In genomic region chr6:43012364-43012763, GRCh38 we compare ENCODE assay signal across 10 cellular contexts. TPM values are rescaled to one million over a fixed set of nuclear protein-coding genes. Genes with fewer than 3 reads are reported as not detected.
DNase-seq lines count a peak whose midpoint lies in the region; ATAC-seq, FAIRE-seq and TF ChIP-seq lines count a peak whose summit lies in the region.
"Had no signal": no experiment of that assay in that cellular context is flagged by ENCODE, and none has a peak within 500 bp of the region (broad histone marks: within the 10 kb centered on the region; RNA-seq: fewer than 3 reads in every experiment).

No MANE protein-coding gene starts in this region.

- H2AFZ ChIP-seq in endothelial cell of umbilical vein (ENCODE audit: low read depth, low read length): no peak overlapping the region

- no peak for ATAC-seq in RWPE2 (ENCODE audit: low read depth)
- no peak for ATAC-seq in psoas muscle
- no peak for ATAC-seq in upper lobe of left lung (ENCODE audit: low FRiP score in 2 of 2)
- no peak for ATAC-seq in HG03139 (IDR thresholded peaks at IDR 0.05; ENCODE audit: unreplicated experiment)
- ATAC-seq in HG03280 (IDR thresholded peaks at IDR 0.05; ENCODE audit: unreplicated experiment): no peak

- intact Hi-C loops in endothelial cell of umbilical vein (cut with micrococcal nuclease): loop anchor here (5.0 kb wide), 1 partner anchor 50 kb away; the partner anchor contains the start of gene GNMT
- intact Hi-C loops in psoas muscle (cut with DNase I): loop anchor here in 1 of 2 donors (2.0 kb wide), 1 partner anchor 48 kb away; no protein-coding TSS in a partner anchor

- H3K4me1 Mint-ChIP-seq in T-helper 1 cell treated with Interleukin-12 subunit alpha and Interleukin-12 subunit beta and Interleukin-4 antibody, amounts not matched to agents 30 μg/mL and 1 μg/mL, for 36 hours (ENCODE audit: low read depth): peaks cover 36% of the 10 kb centered on the region

- no peak for TF ChIP-seq EP300 in upper lobe of left lung (IDR thresholded peaks at IDR 0.05)

- H3K4me3 Mint-ChIP-seq in T-helper 1 cell treated with Interleukin-12 subunit alpha and Interleukin-12 subunit beta and Interleukin-4 antibody, amounts not matched to agents 30 μg/mL and 1 μg/mL, for 36 hours: peak overlapping the region; percentile 97

- POLR2A ChIA-PET in endothelial cell of umbilical vein (lab: Charles Lee): interaction anchor here (1.0 kb wide), 1 partner anchor 28 kb away, joined by 3 read pairs; the partner anchor contains the start of gene PPP2R5D

- no TSS peak for BruUV-seq in endothelial cell of umbilical vein (replicated peaks; lab: Mats Ljungman, UMichigan)

- CTCF ChIA-PET in endothelial cell of umbilical vein (lab: Charles Lee): interaction anchor here (8.7 kb wide), 1 partner anchor 132 kb away, joined by 55 read pairs; no protein-coding TSS in a partner anchor

- DNase-seq in T-helper 1 cell (no peak), RWPE2 (ENCODE audit: low spot score) (no peak), endothelial cell of umbilical vein (ENCODE audit: low read depth, low spot score) (no peak), psoas muscle (no peak), upper lobe of left lung (no peak)
- DNase-seq: NCI-H1694 treated with DMSO at 0.1 percent for 48 hours had no signal

- H3K27me3 Mint-ChIP-seq in T-helper 1 cell treated with Interleukin-12 subunit alpha and Interleukin-12 subunit beta and Interleukin-4 antibody, amounts not matched to agents 30 μg/mL and 1 μg/mL, for 36 hours (ENCODE audit: low read depth): no peaks in the 10 kb centered on the region

- no peaks in the 10 kb centered on the region for H3K9me3 Mint-ChIP-seq in T-helper 1 cell treated with Interleukin-12 subunit alpha and Interleukin-12 subunit beta and Interleukin-4 antibody, amounts not matched to agents 30 μg/mL and 1 μg/mL, for 36 hours

- peaks cover 34% of the 10 kb centered on the region for H3K79me2 ChIP-seq in endothelial cell of umbilical vein (ENCODE audit: control insufficient read depth, insufficient read depth, low read length)

- WGBS in psoas muscle, 3 donors: 74 to 86% (median 75%) methylated on average over 6 of the region's 6 CpGs
- WGBS in upper lobe of left lung, 2 donors: 92 to 93% methylated on average over 6 of the region's 6 CpGs

- H3K27ac Mint-ChIP-seq in T-helper 1 cell treated with Interleukin-12 subunit alpha and Interleukin-12 subunit beta and Interleukin-4 antibody, amounts not matched to agents 30 μg/mL and 1 μg/mL, for 36 hours: no peak overlapping the region

- H3K9ac ChIP-seq in endothelial cell of umbilical vein (replicated peaks; ENCODE audit: extremely low read depth, insufficient read depth, low read length): no peak overlapping the region

- H3K4me3 ChIP-seq in RWPE2 (ENCODE audit: severe bottlenecking) (peak overlapping the region; percentile 44), endothelial cell of umbilical vein (replicated peaks in 1 of 3; ENCODE audit: insufficient read depth in 1 of 3, low read depth in 1 of 3, low read length in 3 of 3) (no peak overlapping the region), psoas muscle (peak overlapping the region; percentile 77), upper lobe of left lung (peak overlapping the region in 1 of 4 donors; percentile 97)

- H4K20me1 ChIP-seq in endothelial cell of umbilical vein (replicated peaks; ENCODE audit: control insufficient read depth, extremely low read depth, insufficient read depth, low read length): no peaks in the 10 kb centered on the region

- no peaks in the 10 kb centered on the region for H3K27me3 ChIP-seq in RWPE2 (ENCODE audit: insufficient read depth, poor library complexity, severe bottlenecking)
- no peaks in the 10 kb centered on the region for H3K27me3 ChIP-seq in endothelial cell of umbilical vein (ENCODE audit: control insufficient read depth in 2 of 2, insufficient read depth in 2 of 2, low read length in 2 of 2)
- no peaks in the 10 kb centered on the region for H3K27me3 ChIP-seq in psoas muscle (ENCODE audit: insufficient read depth in 3 of 3, low read length in 2 of 3)
- no peaks in the 10 kb centered on the region for H3K27me3 ChIP-seq in upper lobe of left lung

- dilution Hi-C loops in endothelial cell of umbilical vein (cut with MboI; ENCODE audit: extremely low pct_ligation_motif_present, low sequenced_read_pairs): no loop called here

- no peak for TF ChIP-seq CTCF in RWPE2 (IDR thresholded peaks at IDR 0.05; ENCODE audit: poor library complexity, severe bottlenecking)
- TF ChIP-seq CTCF in endothelial cell of umbilical vein (IDR thresholded peaks at IDR 0.05; ENCODE audit: extremely low read depth in 1 of 2, insufficient read depth in 1 of 2, low read depth in 1 of 2, low read length in 2 of 2): no peak
- no peak for TF ChIP-seq CTCF in psoas muscle (IDR thresholded peaks at IDR 0.05)
- TF ChIP-seq CTCF in upper lobe of left lung (IDR thresholded peaks at IDR 0.05): no peak

- H3K9me3 ChIP-seq in RWPE2 (ENCODE audit: severe bottlenecking) (no peaks in the 10 kb centered on the region), endothelial cell of umbilical vein (replicated peaks; ENCODE audit: control insufficient read depth, insufficient read depth, low read length) (no peaks in the 10 kb centered on the region), psoas muscle (no peaks in the 10 kb centered on the region), upper lobe of left lung (no peaks in the 10 kb centered on the region)

- H3K36me3 Mint-ChIP-seq in T-helper 1 cell treated with Interleukin-12 subunit alpha and Interleukin-12 subunit beta and Interleukin-4 antibody, amounts not matched to agents 30 μg/mL and 1 μg/mL, for 36 hours (ENCODE audit: low read depth): peaks cover 29% of the 10 kb centered on the region

- H3K9me1 ChIP-seq in endothelial cell of umbilical vein (replicated peaks; ENCODE audit: control insufficient read depth, extremely low read depth, insufficient read depth, low read length): no peaks in the 10 kb centered on the region

- H3K4me2 ChIP-seq in endothelial cell of umbilical vein (ENCODE audit: insufficient read depth, low read length): peak overlapping the region; percentile 86

- H3K36me3 ChIP-seq in RWPE2 (ENCODE audit: low read depth) (peaks cover 33% of the 10 kb centered on the region), endothelial cell of umbilical vein (ENCODE audit: control insufficient read depth in 2 of 2, extremely low read depth in 1 of 2, insufficient read depth in 2 of 2, low read length in 2 of 2) (peaks cover 14 to 28% of the 10 kb centered on the region in 2 experiments), psoas muscle (ENCODE audit: insufficient read depth in 1 of 2, low read depth in 1 of 2) (peaks cover 6 to 51% of the 10 kb centered on the region in 2 donors), upper lobe of left lung (peaks cover 1 to 55% (median 50%) of the 10 kb centered on the region in 4 donors)

- H3K4me1 ChIP-seq in RWPE2 (ENCODE audit: insufficient read depth, poor library complexity, severe bottlenecking) (peaks cover 5% of the 10 kb centered on the region), endothelial cell of umbilical vein (ENCODE audit: control insufficient read depth, extremely low read depth, insufficient read depth, low read length) (peaks cover 17% of the 10 kb centered on the region), psoas muscle (peaks cover 38% of the 10 kb centered on the region), upper lobe of left lung (peaks cover 36 to 44% (median 40%) of the 10 kb centered on the region in 4 donors)

- TF ChIP-seq POLR2A in endothelial cell of umbilical vein (IDR thresholded peaks at IDR 0.05; ENCODE audit: low read depth, low read length): no peak
- no peak for TF ChIP-seq POLR2A in upper lobe of left lung (IDR thresholded peaks at IDR 0.05)

- H3K27ac ChIP-seq in RWPE2 (ENCODE audit: poor library complexity, severe bottlenecking) (peak overlapping the region; percentile 48), endothelial cell of umbilical vein (ENCODE audit: insufficient read depth, low read depth, low read length) (no peak overlapping the region), psoas muscle (peak overlapping the region; percentile 87), upper lobe of left lung (peak overlapping the region in 1 of 4 donors; percentile 80)

- no peak for FAIRE-seq in endothelial cell of umbilical vein (lab: Jason Lieb, UNC)
- FAIRE-seq: A204.1 had no signal

RNA-seq across cellular contexts. Expression of gene MEA1, which starts 1.4 kb away (rescaled TPM):
- 55.6 and 62.5 TPM in 2 replicates for total RNA-seq in endothelial cell of umbilical vein
- polyA plus RNA-seq in endothelial cell of umbilical vein: 68.0 and 69.5 TPM in 2 replicates
- polyA plus RNA-seq in endothelial cell of umbilical vein (2011; cell fraction: cytosol; rRNA removed): 90.6 and 112 TPM in 2 replicates
- polyA plus RNA-seq in endothelial cell of umbilical vein (2011; cell fraction: nucleus; rRNA removed): 25.8 and 26.3 TPM in 2 replicates
- polyA plus RNA-seq in endothelial cell of umbilical vein (2012): 63.6 and 79.9 TPM in 2 replicates
- 55.9 and 56.6 TPM in 2 replicates for polyA minus RNA-seq in endothelial cell of umbilical vein
- 28.9 TPM for polyA minus RNA-seq in endothelial cell of umbilical vein (2011; cell fraction: cytosol; rRNA and poly(A)+ RNA removed)
- polyA minus RNA-seq in endothelial cell of umbilical vein (2011; cell fraction: nucleus; rRNA and poly(A)+ RNA removed): 8.8 and 12.4 TPM in 2 replicates
- total RNA-seq in psoas muscle: 10 to 100 TPM; 20.3 to 27.5 (median 26.9) TPM
- polyA plus RNA-seq in psoas muscle: 10 to 100 TPM; 42.5 to 95.2 (median 48.6) TPM
- total RNA-seq in upper lobe of left lung: 10 to 100 TPM; 32.1 to 52.6 (median 43.0) TPM

RNA-seq across cellular contexts. Expression of gene KLHDC3, which starts 1.7 kb away (rescaled TPM):
- total RNA-seq in endothelial cell of umbilical vein (84.6 and 84.8 TPM in 2 replicates), psoas muscle (100 to 1,000 TPM in 2 of 4 donors, 10 to 100 TPM in 2; 75.2 to 115 (median 99.1) TPM), upper lobe of left lung (10 to 100 TPM; 36.7 to 74.0 (median 59.3) TPM)
- polyA plus RNA-seq in endothelial cell of umbilical vein (120 and 130 TPM in 2 replicates), psoas muscle (100 to 1,000 TPM in 1 of 3 donors, 10 to 100 TPM in 2; 61.7 to 198 (median 97.1) TPM)
- 78.3 and 82.2 TPM in 2 replicates for polyA plus RNA-seq in endothelial cell of umbilical vein (2011; cell fraction: cytosol; rRNA removed)
- polyA plus RNA-seq in endothelial cell of umbilical vein (2011; cell fraction: nucleus; rRNA removed): 70.9 and 80.1 TPM in 2 replicates
- polyA plus RNA-seq in endothelial cell of umbilical vein (2012): 54.9 and 59.0 TPM in 2 replicates
- polyA minus RNA-seq in endothelial cell of umbilical vein: 86.8 and 92.8 TPM in 2 replicates
- polyA minus RNA-seq in endothelial cell of umbilical vein (2011; cell fraction: cytosol; rRNA and poly(A)+ RNA removed): 52.3 TPM
- 16.3 and 16.8 TPM in 2 replicates for polyA minus RNA-seq in endothelial cell of umbilical vein (2011; cell fraction: nucleus; rRNA and poly(A)+ RNA removed)

RNA-seq across cellular contexts. Expression of gene RRP36, which starts 9.1 kb away (rescaled TPM):
- total RNA-seq in endothelial cell of umbilical vein (103 TPM in 2 replicates), psoas muscle (10 to 100 TPM; 31.0 to 47.3 (median 37.5) TPM), upper lobe of left lung (10 to 100 TPM; 32.0 to 77.2 (median 45.9) TPM)
- polyA plus RNA-seq in endothelial cell of umbilical vein (35.9 and 40.2 TPM in 2 replicates), psoas muscle (10 to 100 TPM; 39.7 to 70.5 (median 68.2) TPM)
- polyA plus RNA-seq in endothelial cell of umbilical vein (2011; cell fraction: cytosol; rRNA removed): 70.6 and 81.0 TPM in 2 replicates
- polyA plus RNA-seq in endothelial cell of umbilical vein (2011; cell fraction: nucleus; rRNA removed): 35.0 and 42.6 TPM in 2 replicates
- 59.9 and 97.5 TPM in 2 replicates for polyA plus RNA-seq in endothelial cell of umbilical vein (2012)
- polyA minus RNA-seq in endothelial cell of umbilical vein: 41.5 and 43.0 TPM in 2 replicates
- polyA minus RNA-seq in endothelial cell of umbilical vein (2011; cell fraction: cytosol; rRNA and poly(A)+ RNA removed): 29.6 TPM
- 9.0 and 11.0 TPM in 2 replicates for polyA minus RNA-seq in endothelial cell of umbilical vein (2011; cell fraction: nucleus; rRNA and poly(A)+ RNA removed)

RNA-seq across cellular contexts. Expression of gene PPP2R5D, which starts 28.0 kb away (rescaled TPM):
- 45.5 and 51.0 TPM in 2 replicates for total RNA-seq in endothelial cell of umbilical vein
- polyA plus RNA-seq in endothelial cell of umbilical vein: 58.9 and 60.2 TPM in 2 replicates
- 66.9 and 92.4 TPM in 2 replicates for polyA plus RNA-seq in endothelial cell of umbilical vein (2011; cell fraction: cytosol; rRNA removed)
- polyA plus RNA-seq in endothelial cell of umbilical vein (2011; cell fraction: nucleus; rRNA removed): 93.1 and 107 TPM in 2 replicates
- 46.2 and 54.0 TPM in 2 replicates for polyA plus RNA-seq in endothelial cell of umbilical vein (2012)
- polyA minus RNA-seq in endothelial cell of umbilical vein: 72.4 and 92.4 TPM in 2 replicates
- polyA minus RNA-seq in endothelial cell of umbilical vein (2011; cell fraction: cytosol; rRNA and poly(A)+ RNA removed): 33.4 TPM
- 19.7 and 27.7 TPM in 2 replicates for polyA minus RNA-seq in endothelial cell of umbilical vein (2011; cell fraction: nucleus; rRNA and poly(A)+ RNA removed)
- 10 to 100 TPM; 25.9 to 36.4 (median 31.0) TPM for total RNA-seq in psoas muscle
- polyA plus RNA-seq in psoas muscle: 10 to 100 TPM; 25.6 to 46.7 (median 27.1) TPM
- 10 to 100 TPM; 22.8 to 45.1 (median 27.3) TPM for total RNA-seq in upper lobe of left lung

RNA-seq across cellular contexts. Expression of gene PEX6, which starts 33.4 kb away (rescaled TPM):
- total RNA-seq in endothelial cell of umbilical vein: 9.9 and 18.1 TPM in 2 replicates
- polyA plus RNA-seq in endothelial cell of umbilical vein: 10.8 and 11.2 TPM in 2 replicates
- 7.2 and 8.8 TPM in 2 replicates for polyA plus RNA-seq in endothelial cell of umbilical vein (2011; cell fraction: cytosol; rRNA removed)
- 21.0 and 24.1 TPM in 2 replicates for polyA plus RNA-seq in endothelial cell of umbilical vein (2011; cell fraction: nucleus; rRNA removed)
- polyA plus RNA-seq in endothelial cell of umbilical vein (2012): 4.5 and 8.7 TPM in 2 replicates
- 10.0 and 11.1 TPM in 2 replicates for polyA minus RNA-seq in endothelial cell of umbilical vein
- 11.2 TPM for polyA minus RNA-seq in endothelial cell of umbilical vein (2011; cell fraction: cytosol; rRNA and poly(A)+ RNA removed)
- polyA minus RNA-seq in endothelial cell of umbilical vein (2011; cell fraction: nucleus; rRNA and poly(A)+ RNA removed): 4.3 and 6.2 TPM in 2 replicates
- total RNA-seq in psoas muscle: 10 to 100 TPM; 15.4 to 37.4 (median 25.8) TPM
- 10 to 100 TPM; 12.0 to 37.8 (median 16.5) TPM for polyA plus RNA-seq in psoas muscle
- 10 to 100 TPM in 5 of 6 donors, 1 to 10 TPM in 1; 6.5 to 36.7 (median 21.0) TPM for total RNA-seq in upper lobe of left lung

Comparison
In these comparisons a context has a peak if more than half of its experiments do, and no peak if none do; other contexts are left out.
1. H3K4me3 ChIP-seq: peak in RWPE2 (single experiment) and psoas muscle (single experiment); none in endothelial cell of umbilical vein (0 of 3).